ENCODE assay signal across 2 cellular contexts in the genomic region with DNA sequence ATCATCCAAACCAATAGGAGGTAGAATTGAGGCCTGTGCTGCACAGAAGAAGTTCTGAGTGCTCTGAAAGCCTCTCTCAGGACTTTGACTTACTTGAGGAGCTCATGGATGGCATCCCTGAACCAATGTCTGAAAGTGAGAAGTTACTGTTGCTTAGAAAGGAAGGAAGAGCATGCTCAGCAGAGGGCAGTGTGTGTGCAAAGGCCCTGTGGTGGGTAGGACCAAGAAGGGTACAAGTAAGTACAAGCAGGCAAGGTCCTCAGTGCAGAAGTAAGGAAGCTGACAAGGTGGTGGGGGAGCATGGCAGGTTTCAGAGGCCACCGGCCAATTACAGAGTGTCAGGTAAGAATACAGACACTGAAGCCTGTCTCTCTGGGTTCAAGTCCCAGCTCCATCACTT.
A peak's percentile ranks its signal among the peaks of the same experiment; 100 is the strongest.
TF ChIP-seq lines count a peak whose summit lies in the region.

No MANE protein-coding gene starts in this region.

TF ChIP-seq in K562, 482 proteins besides CTCF, POLR2A, EP300 and RAD21:
- TF ChIP-seq RBM25 (IDR thresholded peaks at IDR 0.05; ENCODE audit: low read depth, low read length, severe bottlenecking) (peak; percentile 75), TCF7 (IDR thresholded peaks at IDR 0.05; ENCODE audit: borderline replicate concordance) (no peak), BCOR (IDR thresholded peaks at IDR 0.05) (peak; percentile 50; the same call in 1 of the 2 replicates), MAFF (IDR thresholded peaks at IDR 0.05; ENCODE audit: low read length) (no peak)
- TF ChIP-seq, protein P1, sequence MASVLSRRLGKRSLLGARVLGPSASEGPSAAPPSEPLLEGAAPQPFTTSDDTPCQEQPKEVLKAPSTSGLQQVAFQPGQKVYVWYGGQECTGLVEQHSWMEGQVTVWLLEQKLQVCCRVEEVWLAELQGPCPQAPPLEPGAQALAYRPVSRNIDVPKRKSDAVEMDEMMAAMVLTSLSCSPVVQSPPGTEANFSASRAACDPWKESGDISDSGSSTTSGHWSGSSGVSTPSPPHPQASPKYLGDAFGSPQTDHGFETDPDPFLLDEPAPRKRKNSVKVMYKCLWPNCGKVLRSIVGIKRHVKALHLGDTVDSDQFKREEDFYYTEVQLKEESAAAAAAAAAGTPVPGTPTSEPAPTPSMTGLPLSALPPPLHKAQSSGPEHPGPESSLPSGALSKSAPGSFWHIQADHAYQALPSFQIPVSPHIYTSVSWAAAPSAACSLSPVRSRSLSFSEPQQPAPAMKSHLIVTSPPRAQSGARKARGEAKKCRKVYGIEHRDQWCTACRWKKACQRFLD (CRISPR knock-in tag; IDR thresholded peaks at IDR 0.05), result no peak

TF ChIP-seq in H1, 55 proteins besides CTCF, POLR2A, EP300 and RAD21:
- TF ChIP-seq SAP30 (IDR thresholded peaks at IDR 0.05; ENCODE audit: insufficient read depth, insufficient replicate concordance, low read length) (no peak), FOSL1 (IDR thresholded peaks at IDR 0.05; ENCODE audit: insufficient read depth, low read depth, low read length) (no peak), KDM1A (IDR thresholded peaks at IDR 0.05; ENCODE audit: borderline replicate concordance, low read length) (peak; percentile 45; the same call in 1 of the 2 replicates)
- TF ChIP-seq, protein P2, sequence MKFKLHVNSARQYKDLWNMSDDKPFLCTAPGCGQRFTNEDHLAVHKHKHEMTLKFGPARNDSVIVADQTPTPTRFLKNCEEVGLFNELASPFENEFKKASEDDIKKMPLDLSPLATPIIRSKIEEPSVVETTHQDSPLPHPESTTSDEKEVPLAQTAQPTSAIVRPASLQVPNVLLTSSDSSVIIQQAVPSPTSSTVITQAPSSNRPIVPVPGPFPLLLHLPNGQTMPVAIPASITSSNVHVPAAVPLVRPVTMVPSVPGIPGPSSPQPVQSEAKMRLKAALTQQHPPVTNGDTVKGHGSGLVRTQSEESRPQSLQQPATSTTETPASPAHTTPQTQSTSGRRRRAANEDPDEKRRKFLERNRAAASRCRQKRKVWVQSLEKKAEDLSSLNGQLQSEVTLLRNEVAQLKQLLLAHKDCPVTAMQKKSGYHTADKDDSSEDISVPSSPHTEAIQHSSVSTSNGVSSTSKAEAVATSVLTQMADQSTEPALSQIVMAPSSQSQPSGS (IDR thresholded peaks at IDR 0.05; ENCODE audit: low read length), result no peak
